18 cellular contexts compared by ENCODE assay signal in the genomic region with DNA sequence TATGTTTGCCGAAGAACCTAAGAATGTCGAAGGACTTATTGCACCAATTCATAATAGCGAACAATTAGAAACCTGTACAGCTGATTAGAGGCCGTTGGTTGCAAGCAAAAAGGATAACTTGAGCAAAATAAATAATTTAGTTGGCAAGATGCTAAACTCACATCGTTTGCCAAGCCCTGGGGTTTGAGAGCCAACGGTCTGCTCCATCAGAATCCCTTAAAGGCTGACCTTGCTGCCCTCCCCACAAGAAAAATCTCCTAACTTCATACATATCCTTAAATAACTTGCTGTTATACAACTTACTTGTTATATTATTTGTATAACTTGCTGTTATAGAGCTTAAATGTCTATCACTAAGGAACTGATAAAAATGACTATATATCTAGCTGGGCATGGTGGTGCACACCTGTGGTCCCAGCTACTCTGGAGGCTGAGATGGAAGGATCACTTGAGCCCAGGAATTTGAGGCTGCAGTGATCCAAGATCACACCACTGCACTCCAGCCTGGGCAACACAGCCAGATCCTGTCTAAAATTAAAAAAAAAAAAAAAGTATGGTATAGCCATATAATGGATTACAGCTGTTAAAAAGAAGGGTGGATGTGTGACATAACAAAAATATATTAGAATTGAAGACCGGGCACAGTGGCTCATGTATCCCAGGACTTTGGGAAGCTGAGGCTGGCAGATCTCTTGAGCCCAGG. TPM values are rescaled to one million over a fixed set of nuclear protein-coding genes. Genes with fewer than 3 reads are reported as not detected.
A peak's percentile ranks its signal among the peaks of the same experiment; 100 is the strongest.
DNase-seq lines count a peak whose midpoint lies in the region; ATAC-seq, FAIRE-seq and TF ChIP-seq lines count a peak whose summit lies in the region.
"Had no signal": no experiment of that assay in that cellular context is flagged by ENCODE, and none has a peak within 500 bp of the region (broad histone marks: within the 10 kb centered on the region; RNA-seq: fewer than 3 reads in every experiment).

No MANE protein-coding gene starts in this region.

- no peak overlapping the region for H2BK20ac ChIP-seq in H1 (ENCODE audit: low read length)

- no peak overlapping the region for H2BK15ac ChIP-seq in H1 (ENCODE audit: low read length)

- H3K9me3 ChIP-seq in A673 (ENCODE audit: low read depth, low read length, poor library complexity, severe bottlenecking) (no peaks in the 10 kb centered on the region), H1 (ENCODE audit: insufficient read depth in 2 of 2, low read depth in 1 of 2, low read length in 1 of 2) (no peaks in the 10 kb centered on the region)
- no peaks in the 10 kb centered on the region for H3K9me3 ChIP-seq in BLaER1 treated with 17β-estradiol and CSF1 and Interleukin-3, amounts not matched to agents 10 nM and 100 nM (replicated peaks in 1 of 11)

- no peak overlapping the region for H4K5ac ChIP-seq in H1 (ENCODE audit: insufficient read length, low read depth, low read length)

- DNase-seq in A673 (ENCODE audit: low spot score) (no peak), RWPE1 (ENCODE audit: low spot score) (no peak), H1 (ENCODE audit: low read depth in 1 of 2, low spot score in 2 of 2) (no peak), NCI-H1436 (lab: John Stamatoyannopoulos, UW) (no peak), substantia nigra (lab: John Stamatoyannopoulos, UW) (no peak)
- DNase-seq: activated B cell treated with CpG ODN at 0.5 μM for 24 hours; activated T-cell treated with anti-CD3 and anti-CD28 coated beads, Interleukin-2, amount 50 U/mL, for 4 hours; CD4-positive, alpha-beta memory T cell; GDM1; glutamatergic neuron; kidney; NCI-H345; small intestine had no signal

- no peak overlapping the region for H4K8ac ChIP-seq in H1 (ENCODE audit: extremely low read depth, insufficient read depth, low read length)

- H2BK12ac ChIP-seq in H1 (ENCODE audit: low read depth, low read length), result no peak overlapping the region

- TF ChIP-seq CTCF in A673 (conservative IDR thresholded peaks at IDR 0.05; ENCODE audit: low read depth, low read length) (no peak), RWPE1 (conservative IDR thresholded peaks at IDR 0.05; ENCODE audit: low read depth) (no peak), H1 (IDR thresholded peaks at IDR 0.05; ENCODE audit: control extremely low read depth in 1 of 3, insufficient read depth in 1 of 3, low read depth in 1 of 3, low read length in 3 of 3) (no peak)

- intact Hi-C loops in A673 (cut with micrococcal nuclease; ENCODE audit: unreplicated experiment), result loop anchor here (5.0 kb wide), 1 partner anchor 44 kb away; no protein-coding TSS in a partner anchor

- H3K27ac ChIP-seq in A673 (ENCODE audit: low read depth, low read length, poor library complexity, severe bottlenecking) (no peak overlapping the region), RWPE1 (peak overlapping the region; percentile 98), H1 (ENCODE audit: low read depth, low read length) (no peak overlapping the region), substantia nigra (ENCODE audit: low read depth, low read length, poor library complexity, severe bottlenecking) (no peak overlapping the region)
- no peak overlapping the region for H3K27ac ChIP-seq in BLaER1 treated with 17β-estradiol and CSF1 and Interleukin-3, amounts not matched to agents 10 nM and 100 nM

- H3K4me3 ChIP-seq in A673 (ENCODE audit: low read depth, low read length, poor library complexity, severe bottlenecking), result peak overlapping the region; percentile 1
- peak overlapping the region in 3 of 10 experiments; percentile 89 to 97 (median 97); a peak in 2 of 20 replicates for H3K4me3 ChIP-seq in BLaER1 treated with 17β-estradiol and CSF1 and Interleukin-3, amounts not matched to agents 10 nM and 100 nM
- H3K4me3 ChIP-seq in H1 (ENCODE audit: extremely low read depth in 1 of 4, insufficient read depth in 2 of 4, low read depth in 3 of 4, low read length in 4 of 4), result no peak overlapping the region; a peak in 1 of 8 replicates

- 0 out of 2 replicates have a peak, but pooled peaks cover 4% of the 10 kb centered on the region for H3K23me2 ChIP-seq in H1 (ENCODE audit: low read depth, low read length)

- peaks cover 0 to 25% of the 10 kb centered on the region in 2 experiments; a peak in 3 of 4 replicates for H3K79me2 ChIP-seq in H1 (ENCODE audit: control insufficient read depth in 1 of 2, insufficient read depth in 2 of 2, low read length in 2 of 2)

- no peak overlapping the region for H3K14ac ChIP-seq in H1 (ENCODE audit: insufficient read length)

- POLR2A ChIA-PET in A673 (lab: Charles Lee; ENCODE audit: low non-redundant PET), result no interaction called here
- POLR2A ChIA-PET in RWPE1 (lab: Yijun Ruan, JAX; ENCODE audit: low non-redundant PET), result no interaction called here
- POLR2A ChIA-PET in H1 (lab: Charles Lee; ENCODE audit: partially characterized antibody), result interaction anchor here (0.6 to 3.6 kb wide), 4 partner anchors 8 to 46 kb away, joined by 3 to 32 read pairs (median 3); partner anchors contain the start of genes PRR11 and SKA2

- H4K91ac ChIP-seq in H1 (replicated peaks; ENCODE audit: insufficient read length, low read length), result no peak overlapping the region

- no peak for TF ChIP-seq EP300 in H1 (IDR thresholded peaks at IDR 0.05; ENCODE audit: borderline replicate concordance in 1 of 2, low read depth in 2 of 2, low read length in 2 of 2)

- no peak overlapping the region for H3K4ac ChIP-seq in H1 (replicated peaks; ENCODE audit: insufficient read length, low read depth, low read length)

- FAIRE-seq in H1 (lab: Jason Lieb, UNC), result no peak
- FAIRE-seq: astrocyte, kidney, small intestine had no signal

- no peak for ATAC-seq in GM21515 (IDR thresholded peaks at IDR 0.05; ENCODE audit: unreplicated experiment)
- ATAC-seq: activated T-cell treated with anti-CD3 and anti-CD28 coated beads, Interleukin-2, amount 50 U/mL, for 4 hours; SK-N-SH treated with all-trans-retinoic acid at 6 μM for 48 hours; stimulated activated memory B cell treated with anti-CD40 and anti-IgM and Interleukin-4, amounts not matched to agents 10 μg/mL and 1 μg/mL and 100 μg/mL, for 72 hours had no signal

- no peaks in the 10 kb centered on the region for H3K4me1 ChIP-seq in A673 (ENCODE audit: insufficient read depth, low read length, poor library complexity, severe bottlenecking)
- H3K4me1 ChIP-seq in BLaER1 treated with 17β-estradiol and CSF1 and Interleukin-3, amounts not matched to agents 10 nM and 100 nM, result peaks cover 14 to 39% (median 33%) of the 10 kb centered on the region in 10 experiments
- H3K4me1 ChIP-seq in H1 (replicated peaks in 1 of 4; ENCODE audit: control insufficient read depth in 3 of 4, insufficient read depth in 4 of 4, low read length in 3 of 4), result 0 out of 7 replicates have a peak, but pooled peaks cover 0 to 6% (median 0%) of the 10 kb centered on the region in 4 experiments

- H3K9ac ChIP-seq in BLaER1 treated with 17β-estradiol and CSF1 and Interleukin-3, amounts not matched to agents 10 nM and 100 nM, result peak overlapping the region in 1 of 11 experiments; percentile 9; a peak in 1 of 22 replicates
- no peak overlapping the region for H3K9ac ChIP-seq in H1 (replicated peaks in 1 of 4; ENCODE audit: extremely low read depth in 1 of 4, low read depth in 3 of 4, low read length in 3 of 4)

- CTCF ChIA-PET in A673 (lab: Charles Lee) (no interaction called here), RWPE1 (lab: Yijun Ruan, JAX) (interaction anchor here (0.7 kb wide), 1 partner anchor 590 kb away, joined by 8 read pairs; no protein-coding TSS in a partner anchor), H1 (lab: Charles Lee; ENCODE audit: partially characterized antibody) (interaction anchor here (1.1 kb wide), 1 partner anchor 17 kb away, joined by 3 read pairs; no protein-coding TSS in a partner anchor)

- no peak overlapping the region for H2AK5ac ChIP-seq in H1 (ENCODE audit: low read depth, low read length)

- 91% methylated on average over 7 of the region's 7 CpGs; no CpG with 5 or more reads in 1 of the 2 experiments for WGBS in H1 (ENCODE audit: extremely low coverage in 1 of 2, insufficient coverage in 1 of 2, insufficient read length in 1 of 2, insufficient replicate concordance in 2 of 2, low coverage in 1 of 2, low lambda C conversion rate in 2 of 2, missing lambda C conversion rate in 1 of 2), 2 experiments

- no peak overlapping the region for H3K18ac ChIP-seq in H1 (ENCODE audit: extremely low read depth, low read length)

- peaks cover 0 to 25% (median 6%) of the 10 kb centered on the region in 11 experiments; a peak in 8 of 22 replicates for H4K20me1 ChIP-seq in BLaER1 treated with 17β-estradiol and CSF1 and Interleukin-3, amounts not matched to agents 10 nM and 100 nM
- H4K20me1 ChIP-seq in H1 (replicated peaks in 1 of 2; ENCODE audit: control insufficient read depth in 1 of 2, insufficient read depth in 2 of 2, low read length in 2 of 2), result peaks cover 0 to 4% of the 10 kb centered on the region in 2 experiments

- H3K36me3 ChIP-seq in A673 (ENCODE audit: insufficient read depth, low read length, poor library complexity, severe bottlenecking), result peaks cover 10% of the 10 kb centered on the region
- peaks cover 0 to 58% (median 33%) of the 10 kb centered on the region in 11 experiments; a peak in 20 of 22 replicates for H3K36me3 ChIP-seq in BLaER1 treated with 17β-estradiol and CSF1 and Interleukin-3, amounts not matched to agents 10 nM and 100 nM
- peaks cover 0 to 24% (median 0%) of the 10 kb centered on the region in 4 experiments; a peak in 3 of 8 replicates for H3K36me3 ChIP-seq in H1 (ENCODE audit: control insufficient read depth in 2 of 4, insufficient read depth in 4 of 4, low read length in 3 of 4)

- H2AFZ ChIP-seq in H1 (ENCODE audit: low read length), result no peak overlapping the region

- no peak overlapping the region for H3K23ac ChIP-seq in H1 (ENCODE audit: insufficient read length)

- BruUV-seq in A673 (replicated peaks; lab: Mats Ljungman, UMichigan), result no TSS peak

- no peaks in the 10 kb centered on the region for H3K79me1 ChIP-seq in H1 (ENCODE audit: low read depth, low read length)

- H3K56ac ChIP-seq in H1 (replicated peaks; ENCODE audit: insufficient read length, low read depth, low read length), result peak overlapping the region; percentile 39

- no peak overlapping the region for H2BK5ac ChIP-seq in H1 (ENCODE audit: low read depth, low read length)

- no peaks in the 10 kb centered on the region for H3K27me3 ChIP-seq in A673 (replicated peaks; ENCODE audit: insufficient read depth, low read depth, low read length, poor library complexity)
- H3K27me3 ChIP-seq in BLaER1 treated with 17β-estradiol and CSF1 and Interleukin-3, amounts not matched to agents 10 nM and 100 nM, result no peaks in the 10 kb centered on the region
- H3K27me3 ChIP-seq in H1 (replicated peaks in 1 of 4; ENCODE audit: control insufficient read depth in 3 of 4, extremely low read depth in 1 of 4, insufficient read depth in 3 of 4, low read length in 3 of 4), result no peaks in the 10 kb centered on the region

- H2BK120ac ChIP-seq in H1 (replicated peaks; ENCODE audit: low read depth, low read length), result no peak overlapping the region

- H3K4me2 ChIP-seq in BLaER1 treated with 17β-estradiol and CSF1 and Interleukin-3, amounts not matched to agents 10 nM and 100 nM, result peak overlapping the region in 10 of 11 experiments; percentile 81 to 96 (median 87); a peak in 15 of 22 replicates
- H3K4me2 ChIP-seq in H1 (ENCODE audit: insufficient read depth in 1 of 2, low read depth in 2 of 2, low read length in 2 of 2), result no peak overlapping the region

- TF ChIP-seq RAD21 in H1 (IDR thresholded peaks at IDR 0.05 in 1 of 2, conservative IDR thresholded peaks at IDR 0.05 in 1 of 2; ENCODE audit: low read depth in 2 of 2, low read length in 2 of 2), result no peak

- TF ChIP-seq POLR2A in H1 (IDR thresholded peaks at IDR 0.05; ENCODE audit: control extremely low read depth in 1 of 2, low read depth in 2 of 2, low read length in 2 of 2), result no peak

RNA-seq across cellular contexts. Expression of gene TRIM37, which starts 1.9 kb away (rescaled TPM):
- total RNA-seq in A673 (2021), result 39.4 and 40.0 TPM in 2 replicates
- 54.6 and 57.0 TPM in 2 replicates for total RNA-seq in H1 (2021; fragmentation: NEBNext Ultra II Directional; extraction: Animal tissue kit (Norgen Biotek cat#: 25700))
- polyA plus RNA-seq in H1 (2011; rRNA removed), result 14.7 and 38.2 TPM in 2 replicates
- 31.1 TPM for polyA plus RNA-seq in H1 (2011; cell fraction: cytosol; rRNA removed)
- 24.4 TPM for polyA plus RNA-seq in H1 (2011; cell fraction: nucleus; rRNA removed)
- polyA plus RNA-seq in H1 (2012, experiment 1 of 2), result 36.2 to 48.2 TPM (median 40.4 TPM) in 4 replicates
- 2.9 TPM for polyA plus RNA-seq in H1 (2012, experiment 2 of 2)
- polyA plus RNA-seq in H1 (2013, experiment 1 of 2), result 31.4 TPM
- polyA plus RNA-seq in H1 (2013, experiment 2 of 2), result 32.4 TPM
- 115 and 213 TPM in 2 replicates for polyA minus RNA-seq in H1 (2011; rRNA and poly(A)+ RNA removed)
- polyA minus RNA-seq in H1 (2011; cell fraction: cytosol; rRNA and poly(A)+ RNA removed), result 28.9 TPM
- 65.8 TPM for polyA minus RNA-seq in H1 (2011; cell fraction: nucleus; rRNA and poly(A)+ RNA removed)

RNA-seq across cellular contexts. Expression of gene SKA2, which starts 46.4 kb away (rescaled TPM):
- 127 and 158 TPM in 2 replicates for total RNA-seq in A673 (2021)
- total RNA-seq in H1 (2021; fragmentation: NEBNext Ultra II Directional; extraction: Animal tissue kit (Norgen Biotek cat#: 25700)), result 80.8 and 95.8 TPM in 2 replicates
- polyA plus RNA-seq in H1 (2011; rRNA removed), result 15.6 and 20.9 TPM in 2 replicates
- polyA plus RNA-seq in H1 (2011; cell fraction: cytosol; rRNA removed), result 33.5 TPM
- polyA plus RNA-seq in H1 (2011; cell fraction: nucleus; rRNA removed), result 8.6 TPM
- polyA plus RNA-seq in H1 (2012, experiment 1 of 2), result 54.2 to 127 TPM (median 64.7 TPM) in 4 replicates
- polyA plus RNA-seq in H1 (2012, experiment 2 of 2), result 29.5 TPM
- 173 TPM for polyA plus RNA-seq in H1 (2013, experiment 1 of 2)
- polyA plus RNA-seq in H1 (2013, experiment 2 of 2), result 180 TPM
- polyA minus RNA-seq in H1 (2011; rRNA and poly(A)+ RNA removed), result 11.5 and 21.8 TPM in 2 replicates
- polyA minus RNA-seq in H1 (2011; cell fraction: cytosol; rRNA and poly(A)+ RNA removed), result 16.1 TPM
- 20.1 TPM for polyA minus RNA-seq in H1 (2011; cell fraction: nucleus; rRNA and poly(A)+ RNA removed)

RNA-seq across cellular contexts. Expression of gene PRR11, which starts 47.0 kb away (rescaled TPM):
- 123 and 130 TPM in 2 replicates for total RNA-seq in A673 (2021)
- 81.1 and 83.0 TPM in 2 replicates for total RNA-seq in H1 (2021; fragmentation: NEBNext Ultra II Directional; extraction: Animal tissue kit (Norgen Biotek cat#: 25700))
- 21.0 and 32.7 TPM in 2 replicates for polyA plus RNA-seq in H1 (2011; rRNA removed)
- polyA plus RNA-seq in H1 (2011; cell fraction: cytosol; rRNA removed), result 25.3 TPM
- 74.3 TPM for polyA plus RNA-seq in H1 (2011; cell fraction: nucleus; rRNA removed)
- polyA plus RNA-seq in H1 (2012, experiment 1 of 2), result 38.5 to 52.6 TPM (median 49.0 TPM) in 4 replicates
- 15.5 TPM for polyA plus RNA-seq in H1 (2012, experiment 2 of 2)
- 168 TPM for polyA plus RNA-seq in H1 (2013, experiment 1 of 2)
- polyA plus RNA-seq in H1 (2013, experiment 2 of 2), result 133 TPM
- polyA minus RNA-seq in H1 (2011; rRNA and poly(A)+ RNA removed), result 70.8 and 84.5 TPM in 2 replicates
- polyA minus RNA-seq in H1 (2011; cell fraction: cytosol; rRNA and poly(A)+ RNA removed), result 29.8 TPM
- 148 TPM for polyA minus RNA-seq in H1 (2011; cell fraction: nucleus; rRNA and poly(A)+ RNA removed)

Comparison
In these comparisons a context has a peak if more than half of its experiments do, and no peak if none do; other contexts are left out.
1. H3K4me2 ChIP-seq: peak in BLaER1 treated with 17β-estradiol and CSF1 and Interleukin-3, amounts not matched to agents 10 nM and 100 nM (10 of 11); none in H1 (0 of 2).